In genomic region chr22:24951942-24952836, GRCh38 we compare ENCODE assay signal across 8 cellular contexts. TPM values are rescaled to one million over a fixed set of nuclear protein-coding genes. Genes with fewer than 3 reads are reported as not detected.
DNase-seq lines count a peak whose midpoint lies in the region; ATAC-seq and TF ChIP-seq lines count a peak whose summit lies in the region.

TSS of gene KIAA1671 (plus strand) at chr22:24952716. CDS start at chr22:25028000, 75,284 bp downstream.

- CTCF ChIA-PET in RWPE1 (lab: Yijun Ruan, JAX) = interaction anchor here (0.6 to 1.2 kb wide), 5 partner anchors 13 to 137 kb away, joined by 3 to 7 read pairs (median 3); no protein-coding TSS in a partner anchor

- H3K9me3 Mint-ChIP-seq in activated T-helper 2 cell treated with anti-CD3 and anti-CD28 coated beads, Interferon-gamma antibody, Interleukin-2, Interleukin-4, amounts not matched to agents 10 μg/mL and 5 μg/mL and 100 μg/mL, durations not matched to agents 14 hours and 24 hours and 36 hours = no peaks in the 10 kb centered on the region
- H3K9me3 Mint-ChIP-seq in naive thymus-derived CD8-positive, alpha-beta T cell = no peaks in the 10 kb centered on the region
- no peaks in the 10 kb centered on the region for H3K9me3 Mint-ChIP-seq in stimulated activated memory B cell treated with anti-CD40 and anti-IgM and Interleukin-4, amounts not matched to agents 10 μg/mL and 1 μg/mL and 100 μg/mL, for 72 hours

- peak; percentile 77 for ATAC-seq in GM18867 (IDR thresholded peaks at IDR 0.05; ENCODE audit: unreplicated experiment)
- ATAC-seq in naive thymus-derived CD8-positive, alpha-beta T cell = peak; percentile 90 to 95
- peak; percentile 88 for ATAC-seq in stimulated activated memory B cell treated with anti-CD40 and anti-IgM and Interleukin-4, amounts not matched to agents 10 μg/mL and 1 μg/mL and 100 μg/mL, for 72 hours

- POLR2A ChIA-PET in RWPE1 (lab: Yijun Ruan, JAX; ENCODE audit: low non-redundant PET) = no interaction called here
- POLR2A ChIA-PET in naive thymus-derived CD8-positive, alpha-beta T cell (lab: Charles Lee) = no interaction called here

- H3K27ac Mint-ChIP-seq in activated T-helper 2 cell treated with anti-CD3 and anti-CD28 coated beads, Interferon-gamma antibody, Interleukin-2, Interleukin-4, amounts not matched to agents 10 μg/mL and 5 μg/mL and 100 μg/mL, durations not matched to agents 14 hours and 24 hours and 36 hours = peak within 1 kb of the TSS; percentile 40
- H3K27ac Mint-ChIP-seq in naive thymus-derived CD8-positive, alpha-beta T cell = peak within 1 kb of the TSS in 4 of 10 donors; percentile 41 to 87 (median 68)
- no peak within 1 kb of the TSS for H3K27ac Mint-ChIP-seq in stimulated activated memory B cell treated with anti-CD40 and anti-IgM and Interleukin-4, amounts not matched to agents 10 μg/mL and 1 μg/mL and 100 μg/mL, for 72 hours

- H3K4me3 Mint-ChIP-seq in activated T-helper 2 cell treated with anti-CD3 and anti-CD28 coated beads, Interferon-gamma antibody, Interleukin-2, Interleukin-4, amounts not matched to agents 10 μg/mL and 5 μg/mL and 100 μg/mL, durations not matched to agents 14 hours and 24 hours and 36 hours (ENCODE audit: low read depth) = peak within 1 kb of the TSS; percentile 80
- peak within 1 kb of the TSS; percentile 75 to 92 (median 83) for H3K4me3 Mint-ChIP-seq in naive thymus-derived CD8-positive, alpha-beta T cell
- peak within 1 kb of the TSS; percentile 79 for H3K4me3 Mint-ChIP-seq in stimulated activated memory B cell treated with anti-CD40 and anti-IgM and Interleukin-4, amounts not matched to agents 10 μg/mL and 1 μg/mL and 100 μg/mL, for 72 hours

- H3K27me3 Mint-ChIP-seq in activated T-helper 2 cell treated with anti-CD3 and anti-CD28 coated beads, Interferon-gamma antibody, Interleukin-2, Interleukin-4, amounts not matched to agents 10 μg/mL and 5 μg/mL and 100 μg/mL, durations not matched to agents 14 hours and 24 hours and 36 hours (ENCODE audit: low read depth) = peaks cover 56% of the 10 kb centered on the region
- peaks cover 33 to 77% (median 53%) of the 10 kb centered on the region in 5 donors for H3K27me3 Mint-ChIP-seq in naive thymus-derived CD8-positive, alpha-beta T cell
- peaks cover 92% of the 10 kb centered on the region for H3K27me3 Mint-ChIP-seq in stimulated activated memory B cell treated with anti-CD40 and anti-IgM and Interleukin-4, amounts not matched to agents 10 μg/mL and 1 μg/mL and 100 μg/mL, for 72 hours

- DNase-seq in HuH-7.5 (ENCODE audit: low spot score) (peak; percentile 89), RWPE1 (ENCODE audit: low spot score) (peak; percentile 88), fibroblast of mammary gland (ENCODE audit: low read depth) (peak; percentile 42)
- DNase-seq in activated T-helper 2 cell treated with anti-CD3 and anti-CD28 coated beads, Interferon-gamma antibody, Interleukin-2, Interleukin-4, amounts not matched to agents 10 μg/mL and 5 μg/mL and 100 μg/mL, durations not matched to agents 14 hours and 24 hours and 36 hours (ENCODE audit: low spot score) = peak; percentile 85
- DNase-seq in naive thymus-derived CD8-positive, alpha-beta T cell = peak; percentile 78 to 90 (median 87)

- peaks cover 16% of the 10 kb centered on the region for H3K4me1 Mint-ChIP-seq in activated T-helper 2 cell treated with anti-CD3 and anti-CD28 coated beads, Interferon-gamma antibody, Interleukin-2, Interleukin-4, amounts not matched to agents 10 μg/mL and 5 μg/mL and 100 μg/mL, durations not matched to agents 14 hours and 24 hours and 36 hours (ENCODE audit: low read depth)
- H3K4me1 Mint-ChIP-seq in naive thymus-derived CD8-positive, alpha-beta T cell = peaks cover 11 to 23% (median 19%) of the 10 kb centered on the region in 4 donors
- H3K4me1 Mint-ChIP-seq in stimulated activated memory B cell treated with anti-CD40 and anti-IgM and Interleukin-4, amounts not matched to agents 10 μg/mL and 1 μg/mL and 100 μg/mL, for 72 hours = peaks cover 12% of the 10 kb centered on the region

- peak; percentile 98 for TF ChIP-seq CTCF in 22Rv1 (IDR thresholded peaks at IDR 0.05)
- peak; percentile 97 for TF ChIP-seq CTCF in RWPE1 (conservative IDR thresholded peaks at IDR 0.05; ENCODE audit: low read depth)
- TF ChIP-seq CTCF in fibroblast of mammary gland (conservative IDR thresholded peaks at IDR 0.05; ENCODE audit: control insufficient read depth, insufficient read depth, low read depth, low read length) = peak; percentile 71

- no peaks in the 10 kb centered on the region for H3K36me3 Mint-ChIP-seq in activated T-helper 2 cell treated with anti-CD3 and anti-CD28 coated beads, Interferon-gamma antibody, Interleukin-2, Interleukin-4, amounts not matched to agents 10 μg/mL and 5 μg/mL and 100 μg/mL, durations not matched to agents 14 hours and 24 hours and 36 hours (ENCODE audit: low read depth)
- no peaks in the 10 kb centered on the region for H3K36me3 Mint-ChIP-seq in naive thymus-derived CD8-positive, alpha-beta T cell
- H3K36me3 Mint-ChIP-seq in stimulated activated memory B cell treated with anti-CD40 and anti-IgM and Interleukin-4, amounts not matched to agents 10 μg/mL and 1 μg/mL and 100 μg/mL, for 72 hours = no peaks in the 10 kb centered on the region

- peak within 1 kb of the TSS; percentile 53 for H3K4me3 ChIP-seq in fibroblast of mammary gland (ENCODE audit: control insufficient read depth, low read depth, low read length)

- intact Hi-C loops in activated T-helper 2 cell treated with anti-CD3 and anti-CD28 coated beads, Interferon-gamma antibody, Interleukin-2, Interleukin-4, amounts not matched to agents 10 μg/mL and 5 μg/mL and 100 μg/mL, durations not matched to agents 14 hours and 24 hours and 36 hours (cut with micrococcal nuclease) = loop anchor here (1.0 to 2.0 kb wide), 2 partner anchors 96 to 103 kb away; no protein-coding TSS in a partner anchor

- H3K27ac ChIP-seq in 22Rv1 (peak within 1 kb of the TSS; percentile 81), RWPE1 (peak within 1 kb of the TSS; percentile 97)

RNA-seq across cellular contexts. Expression of gene KIAA1671, which starts in this region (rescaled TPM):
- total RNA-seq in activated T-helper 2 cell treated with anti-CD3 and anti-CD28 coated beads, Interferon-gamma antibody, Interleukin-2, Interleukin-4, amounts not matched to agents 10 μg/mL and 5 μg/mL and 100 μg/mL, durations not matched to agents 14 hours and 24 hours and 36 hours = 10.5 TPM in 2 replicates
- 1 to 10 TPM; 5.1 to 5.2 TPM for total RNA-seq in naive thymus-derived CD8-positive, alpha-beta T cell
- polyA plus RNA-seq in naive thymus-derived CD8-positive, alpha-beta T cell = 1 to 10 TPM in 1 of 3 donors, under 1 TPM in 2; 0.33 to 2.7 (median 0.48) TPM

Comparison
In these comparisons a context has a peak if more than half of its experiments do, and no peak if none do; other contexts are left out.
1. Peak in every context shown above with its lines: DNase-seq, ATAC-seq, H3K4me3 ChIP-seq and H3K27ac ChIP-seq.